22 cellular contexts compared by ENCODE assay signal in genomic region chr2:240326886-240327285, GRCh38.
"Had no signal": no experiment of that assay in that cellular context is flagged by ENCODE, and none has a peak within 500 bp of the region (broad histone marks: within the 10 kb centered on the region; RNA-seq: fewer than 3 reads in every experiment).

No MANE protein-coding gene starts in this region.

- H3K27ac ChIP-seq: SK-N-MC had no signal

- H3K36me3 Mint-ChIP-seq: activated naive CD4-positive, alpha-beta T cell treated with anti-CD3 and anti-CD28 coated beads, Interleukin-2, amount 10 ng/mL, durations not matched to agents 7 days and 5 days; activated naive CD8-positive, alpha-beta T cell treated with anti-CD3 and anti-CD28 coated beads for 36 hours had no signal

- H3K27me3 Mint-ChIP-seq: activated naive CD4-positive, alpha-beta T cell treated with anti-CD3 and anti-CD28 coated beads, Interleukin-2, amount 10 ng/mL, durations not matched to agents 7 days and 5 days; activated naive CD8-positive, alpha-beta T cell treated with anti-CD3 and anti-CD28 coated beads for 36 hours had no signal

- H3K4me1 Mint-ChIP-seq: activated naive CD4-positive, alpha-beta T cell treated with anti-CD3 and anti-CD28 coated beads, Interleukin-2, amount 10 ng/mL, durations not matched to agents 7 days and 5 days; activated naive CD8-positive, alpha-beta T cell treated with anti-CD3 and anti-CD28 coated beads for 36 hours had no signal

- ATAC-seq: activated CD4-positive, CD25-positive, alpha-beta regulatory T cell treated with anti-CD3 and anti-CD28 coated beads, Interleukin-2, amount 50 U/mL, for 24 hours; activated CD8-positive, alpha-beta T cell treated with anti-CD3 and anti-CD28 coated beads, Interleukin-2, amount 10 ng/mL, durations not matched to agents 7 days and 5 days; activated T-cell treated with anti-CD3 and anti-CD28 coated beads, Interleukin-2, amount 50 U/mL, for 4 hours; Panc1; Right ventricle myocardium inferior had no signal

- H3K4me3 Mint-ChIP-seq: activated CD8-positive, alpha-beta T cell treated with anti-CD3 and anti-CD28 coated beads, Interleukin-2, amount 10 ng/mL, durations not matched to agents 7 days and 5 days; activated naive CD4-positive, alpha-beta T cell treated with anti-CD3 and anti-CD28 coated beads, Interleukin-2, amount 10 ng/mL, durations not matched to agents 7 days and 5 days; activated naive CD8-positive, alpha-beta T cell treated with anti-CD3 and anti-CD28 coated beads for 36 hours; activated T-cell treated with anti-CD3 and anti-CD28 coated beads, Interleukin-2, amount 50 U/mL, for 4 hours; T-helper 2 cell treated with Interferon-gamma antibody and Interleukin-4, amounts not matched to agents 5 μg/mL and 100 μg/mL, for 36 hours had no signal

- H3K4me3 ChIP-seq: SK-N-MC had no signal

- H3K27ac Mint-ChIP-seq: activated CD8-positive, alpha-beta T cell treated with anti-CD3 and anti-CD28 coated beads, Interleukin-2, amount 10 ng/mL, durations not matched to agents 7 days and 5 days; activated naive CD4-positive, alpha-beta T cell treated with anti-CD3 and anti-CD28 coated beads, Interleukin-2, amount 10 ng/mL, durations not matched to agents 7 days and 5 days; activated naive CD8-positive, alpha-beta T cell treated with anti-CD3 and anti-CD28 coated beads for 36 hours; T-helper 2 cell treated with Interferon-gamma antibody and Interleukin-4, amounts not matched to agents 5 μg/mL and 100 μg/mL, for 36 hours had no signal

- DNase-seq: activated CD4-positive, alpha-beta T cell treated with anti-CD3 and anti-CD28 coated beads for 4 hours; activated CD8-positive, alpha-beta T cell treated with anti-CD3 and anti-CD28 coated beads, Interleukin-2, amount 10 ng/mL, durations not matched to agents 7 days and 5 days; activated gamma-delta T cell treated with Interleukin-2 at 50 U/mL for 16 hours; activated naive CD4-positive, alpha-beta T cell treated with anti-CD3 and anti-CD28 coated beads, Interleukin-2, amount 10 ng/mL, durations not matched to agents 7 days and 5 days; activated naive CD8-positive, alpha-beta T cell treated with anti-CD3 and anti-CD28 coated beads for 36 hours; activated T-cell treated with anti-CD3 and anti-CD28 coated beads, Interleukin-2, amount 50 U/mL, for 4 hours; central memory CD4-positive, alpha-beta T cell; MM.1S; NCI-H1105; NCI-H1436; NCI-H2029 treated with DMSO at 0.1 percent for 48 hours; NCI-H345; NCI-H510A; NCI-H526 treated with DMSO at 0.1 percent for 48 hours; OCI-M1; RPMI8226; T-helper 1 cell had no signal
